ENCODE assay signal across 1 cellular context in the genomic region with DNA sequence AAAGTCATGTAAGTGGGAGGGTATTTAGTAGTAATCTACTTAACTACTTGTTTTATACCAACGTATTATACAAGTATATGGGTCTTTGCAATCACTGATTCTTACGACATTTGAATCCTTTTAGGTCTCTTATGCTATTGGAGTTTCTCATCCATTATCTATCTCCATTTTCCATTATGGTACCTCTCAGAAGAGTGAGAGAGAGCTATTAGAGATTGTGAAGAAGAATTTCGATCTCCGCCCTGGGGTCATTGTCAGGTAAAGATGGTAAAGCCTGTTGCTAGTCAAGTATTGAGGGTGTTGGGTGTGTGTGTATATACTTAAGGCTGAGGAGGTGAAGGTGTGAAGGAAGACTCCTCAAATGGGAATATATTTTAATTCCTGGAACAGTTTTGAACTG.
TF ChIP-seq lines count a peak whose summit lies in the region.

No MANE protein-coding gene starts in this region.

TF ChIP-seq in HepG2, 621 proteins besides CTCF, POLR2A, EP300 and RAD21:
- TF ChIP-seq, protein P1, sequence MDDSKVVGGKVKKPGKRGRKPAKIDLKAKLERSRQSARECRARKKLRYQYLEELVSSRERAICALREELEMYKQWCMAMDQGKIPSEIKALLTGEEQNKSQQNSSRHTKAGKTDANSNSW (CRISPR knock-in tag; IDR thresholded peaks at IDR 0.05; ENCODE audit: borderline replicate concordance), result no peak
- TF ChIP-seq RBFOX2 (IDR thresholded peaks at IDR 0.05; ENCODE audit: low read depth, low read length), result peak; percentile 41; the same call in 1 of the 2 replicates
